In the genomic region with DNA sequence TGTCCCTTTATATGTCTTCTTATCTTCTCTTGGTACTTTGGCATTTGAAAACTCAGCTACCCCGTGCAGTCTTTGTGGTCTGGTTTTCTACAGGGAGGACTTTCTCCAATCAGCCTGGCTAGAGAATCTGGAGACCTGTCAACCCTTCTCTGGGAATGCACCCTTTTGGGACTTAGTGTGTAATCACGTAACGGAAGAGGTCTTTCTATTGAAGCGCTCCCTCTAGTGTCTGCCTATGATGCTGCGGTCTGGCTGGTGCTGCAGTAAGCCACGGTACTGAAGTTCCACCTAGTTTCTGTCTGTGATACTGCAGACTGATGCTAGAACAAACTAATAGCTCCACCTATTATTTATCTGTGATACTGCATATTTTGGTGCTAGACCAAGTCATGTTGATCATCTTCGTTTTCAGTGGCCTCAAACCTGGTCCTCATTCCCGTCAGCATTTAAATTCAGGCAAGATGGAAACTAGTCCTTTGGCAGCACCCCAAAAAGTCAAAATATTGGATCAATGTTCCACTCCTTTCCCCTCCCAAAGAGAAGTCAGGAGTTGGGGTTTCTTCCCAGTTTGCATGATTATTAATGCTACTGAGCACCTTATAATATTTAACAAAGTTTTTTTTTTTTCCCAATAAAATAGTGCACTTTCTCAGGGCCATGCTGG, we compare ENCODE assay signal across 1 cellular context.
TF ChIP-seq lines count a peak whose summit lies in the region.

No MANE protein-coding gene starts in this region.

TF ChIP-seq in H1, 55 proteins besides CTCF, POLR2A, EP300 and RAD21:
- TF ChIP-seq ZNF274 (IDR thresholded peaks at IDR 0.05; ENCODE audit: borderline replicate concordance, extremely low read depth, low read length) (no peak), SAP30 (IDR thresholded peaks at IDR 0.05; ENCODE audit: insufficient read depth, insufficient replicate concordance, low read length) (no peak), GABPA (IDR thresholded peaks at IDR 0.05; ENCODE audit: borderline replicate concordance, insufficient read depth, low read length) (no peak), ATF2 (IDR thresholded peaks at IDR 0.05; ENCODE audit: low read length) (0 out of 2 replicates have a peak, but pooled peaks have one; percentile 55), TAF7 (optimal IDR thresholded peaks at IDR 0.05; ENCODE audit: borderline replicate concordance, low read depth, low read length) (peak; percentile 55), CEBPB (IDR thresholded peaks at IDR 0.05; ENCODE audit: low read depth, low read length) (no peak), EZH2 (IDR thresholded peaks at IDR 0.05; ENCODE audit: low read depth, low read length, severe bottlenecking) (no peak), RXRA (IDR thresholded peaks at IDR 0.05; ENCODE audit: insufficient read depth, low read depth, low read length) (no peak), SIRT6 (IDR thresholded peaks at IDR 0.05; ENCODE audit: low read length) (no peak), YY1 (IDR thresholded peaks at IDR 0.05; ENCODE audit: low read depth, low read length) (no peak), JUND (IDR thresholded peaks at IDR 0.05; ENCODE audit: low read length) (peak; percentile 42; the same call in 1 of the 2 replicates), POU5F1 (IDR thresholded peaks at IDR 0.05; ENCODE audit: low read depth, low read length) (no peak), SRF (IDR thresholded peaks at IDR 0.05; ENCODE audit: low read depth, low read length) (no peak), SP4 (IDR thresholded peaks at IDR 0.05; ENCODE audit: low read length) (no peak), RNF2 (IDR thresholded peaks at IDR 0.05; ENCODE audit: borderline replicate concordance, low read depth, low read length, missing control alignments, poor library complexity, severe bottlenecking) (no peak), NANOG (IDR thresholded peaks at IDR 0.05; ENCODE audit: insufficient read depth, low read depth, low read length, poor library complexity, severe bottlenecking) (no peak), POLR2AphosphoS5 (IDR thresholded peaks at IDR 0.05; ENCODE audit: low read depth, low read length) (no peak), HDAC2 (IDR thresholded peaks at IDR 0.05; ENCODE audit: borderline replicate concordance in 1 of 2, low read depth in 2 of 2, low read length in 2 of 2) (no peak), TBP (IDR thresholded peaks at IDR 0.05; ENCODE audit: low read depth, low read length) (no peak), JUN (IDR thresholded peaks at IDR 0.05; ENCODE audit: low read depth, low read length) (no peak), KDM4A (IDR thresholded peaks at IDR 0.05; ENCODE audit: low read depth, low read length, severe bottlenecking) (no peak), EGR1 (IDR thresholded peaks at IDR 0.05; ENCODE audit: borderline replicate concordance, low read depth, low read length) (no peak), CTBP2 (IDR thresholded peaks at IDR 0.05; ENCODE audit: borderline replicate concordance, insufficient read depth, insufficient read length, low read length) (no peak), SIN3A (conservative IDR thresholded peaks at IDR 0.05 in 1 of 2, IDR thresholded peaks at IDR 0.05 in 1 of 2; ENCODE audit: low read depth in 1 of 2, low read length in 2 of 2) (no peak), HDAC6 (IDR thresholded peaks at IDR 0.05; ENCODE audit: low read depth, low read length) (no peak), CBX5 (IDR thresholded peaks at IDR 0.05; ENCODE audit: low read depth, low read length) (no peak), SUZ12 (IDR thresholded peaks at IDR 0.05; ENCODE audit: low read length) (no peak), TEAD4 (IDR thresholded peaks at IDR 0.05; ENCODE audit: low read depth, low read length) (no peak), CBX8 (IDR thresholded peaks at IDR 0.05; ENCODE audit: borderline replicate concordance, low read depth, low read length) (no peak), FOSL1 (IDR thresholded peaks at IDR 0.05; ENCODE audit: insufficient read depth, low read depth, low read length) (no peak), TCF12 (IDR thresholded peaks at IDR 0.05; ENCODE audit: low read depth, low read length) (no peak), GTF2F1 (IDR thresholded peaks at IDR 0.05; ENCODE audit: borderline replicate concordance, low read depth, low read length) (no peak), BRCA1 (IDR thresholded peaks at IDR 0.05; ENCODE audit: low read depth, low read length) (no peak), MAX (IDR thresholded peaks at IDR 0.05) (no peak), SIX5 (IDR thresholded peaks at IDR 0.05; ENCODE audit: low read depth, low read length) (no peak), CHD7 (IDR thresholded peaks at IDR 0.05; ENCODE audit: insufficient replicate concordance, low read length) (no peak), BCL11A (IDR thresholded peaks at IDR 0.05; ENCODE audit: low read depth in 2 of 2, low read length in 2 of 2) (no peak), SP2 (IDR thresholded peaks at IDR 0.05; ENCODE audit: low read length) (no peak), ATF3 (IDR thresholded peaks at IDR 0.05; ENCODE audit: insufficient read depth, low read depth, low read length) (0 out of 2 replicates have a peak, but pooled peaks have one; percentile 24), RBBP5 (IDR thresholded peaks at IDR 0.05; ENCODE audit: borderline replicate concordance, low read depth, low read length) (no peak), MAFK (IDR thresholded peaks at IDR 0.05; ENCODE audit: low read depth, low read length) (no peak), SP1 (IDR thresholded peaks at IDR 0.05; ENCODE audit: low read depth, low read length) (0 out of 2 replicates have a peak, but pooled peaks have one; percentile 45), RFX5 (IDR thresholded peaks at IDR 0.05; ENCODE audit: borderline replicate concordance, low read depth, low read length) (no peak), KDM1A (IDR thresholded peaks at IDR 0.05; ENCODE audit: borderline replicate concordance, low read length) (no peak), BACH1 (IDR thresholded peaks at IDR 0.05; ENCODE audit: low read length) (0 out of 2 replicates have a peak, but pooled peaks have one; percentile 19), CREB1 (IDR thresholded peaks at IDR 0.05) (peak; percentile 78), CHD1 (IDR thresholded peaks at IDR 0.05; ENCODE audit: low read depth, low read length) (no peak), ASH2L (IDR thresholded peaks at IDR 0.05; ENCODE audit: low read length) (no peak)
- TF ChIP-seq, protein P1, sequence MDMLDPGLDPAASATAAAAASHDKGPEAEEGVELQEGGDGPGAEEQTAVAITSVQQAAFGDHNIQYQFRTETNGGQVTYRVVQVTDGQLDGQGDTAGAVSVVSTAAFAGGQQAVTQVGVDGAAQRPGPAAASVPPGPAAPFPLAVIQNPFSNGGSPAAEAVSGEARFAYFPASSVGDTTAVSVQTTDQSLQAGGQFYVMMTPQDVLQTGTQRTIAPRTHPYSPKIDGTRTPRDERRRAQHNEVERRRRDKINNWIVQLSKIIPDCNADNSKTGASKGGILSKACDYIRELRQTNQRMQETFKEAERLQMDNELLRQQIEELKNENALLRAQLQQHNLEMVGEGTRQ (IDR thresholded peaks at IDR 0.05; ENCODE audit: low read length) = no peak
- TF ChIP-seq, protein P2, sequence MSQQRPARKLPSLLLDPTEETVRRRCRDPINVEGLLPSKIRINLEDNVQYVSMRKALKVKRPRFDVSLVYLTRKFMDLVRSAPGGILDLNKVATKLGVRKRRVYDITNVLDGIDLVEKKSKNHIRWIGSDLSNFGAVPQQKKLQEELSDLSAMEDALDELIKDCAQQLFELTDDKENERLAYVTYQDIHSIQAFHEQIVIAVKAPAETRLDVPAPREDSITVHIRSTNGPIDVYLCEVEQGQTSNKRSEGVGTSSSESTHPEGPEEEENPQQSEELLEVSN (IDR thresholded peaks at IDR 0.05) = no peak
